Comparison of ENCODE assay signal across 14 cellular contexts in genomic region chr11:64842366-64842759, GRCh38. TPM values are rescaled to one million over a fixed set of nuclear protein-coding genes. Genes with fewer than 3 reads are reported as not detected.
A peak's percentile ranks its signal among the peaks of the same experiment; 100 is the strongest.
DNase-seq lines count a peak whose midpoint lies in the region; ATAC-seq and TF ChIP-seq lines count a peak whose summit lies in the region.
"Had no signal": no experiment of that assay in that cellular context is flagged by ENCODE, and none has a peak within 500 bp of the region (broad histone marks: within the 10 kb centered on the region; RNA-seq: fewer than 3 reads in every experiment).

No MANE protein-coding gene starts in this region.

- H3K27me3 ChIP-seq in Peyer's patch: no peaks in the 10 kb centered on the region
- H3K27me3 ChIP-seq in hepatocyte: no peaks in the 10 kb centered on the region
- H3K27me3 ChIP-seq in skeletal muscle tissue (ENCODE audit: control insufficient read depth in 3 of 3, insufficient read depth in 3 of 3, low read length in 3 of 3): peaks cover 0 to 3% (median 0%) of the 10 kb centered on the region in 3 donors

- H3K4me1 ChIP-seq in Peyer's patch: peaks cover 0 to 24% (median 4%) of the 10 kb centered on the region in 4 donors
- H3K4me1 ChIP-seq in hepatocyte (ENCODE audit: insufficient read depth): peaks cover 27% of the 10 kb centered on the region
- H3K4me1 ChIP-seq in skeletal muscle tissue (ENCODE audit: control insufficient read depth in 3 of 3, insufficient read depth in 3 of 3, low read length in 3 of 3): peaks cover 2 to 6% (median 2%) of the 10 kb centered on the region in 3 donors

- no peaks in the 10 kb centered on the region for H4K20me1 ChIP-seq in hepatocyte (ENCODE audit: insufficient read depth, poor library complexity, severe bottlenecking)

- H3K9me3 ChIP-seq in Peyer's patch (no peaks in the 10 kb centered on the region), hepatocyte (ENCODE audit: low read depth) (no peaks in the 10 kb centered on the region), skeletal muscle tissue (ENCODE audit: control insufficient read depth in 3 of 3, low read length in 3 of 3) (no peaks in the 10 kb centered on the region)

- ATAC-seq in HG03097 (IDR thresholded peaks at IDR 0.05; ENCODE audit: low FRiP score, unreplicated experiment) (no peak), HG03457 (IDR thresholded peaks at IDR 0.05; ENCODE audit: unreplicated experiment) (no peak)
- ATAC-seq: activated CD4-positive, alpha-beta T cell treated with anti-CD3 and anti-CD28 coated beads for 36 hours had no signal

- H3K27ac ChIP-seq in Peyer's patch (peak overlapping the region in 3 of 4 donors; percentile 85 to 96 (median 88)), hepatocyte (peak overlapping the region; percentile 91), skeletal muscle tissue (ENCODE audit: low read depth, low read length) (no peak overlapping the region)
- H3K27ac ChIP-seq: GM23248 had no signal

- no peak for TF ChIP-seq CTCF in Peyer's patch (IDR thresholded peaks at IDR 0.05)
- TF ChIP-seq CTCF in hepatocyte (IDR thresholded peaks at IDR 0.05; ENCODE audit: poor library complexity): no peak

- 56% methylated on average over 6 of the region's 6 CpGs for WGBS in hepatocyte (ENCODE audit: low lambda C conversion rate, missing lambda C conversion rate)

- peak overlapping the region; percentile 87 for H3K4me2 ChIP-seq in hepatocyte

- TF ChIP-seq POLR2A in Peyer's patch (IDR thresholded peaks at IDR 0.05): no peak

- H2AFZ ChIP-seq in hepatocyte: no peak overlapping the region
- H2AFZ ChIP-seq: GM23248 had no signal

- H3K4me3 ChIP-seq in Peyer's patch (peak overlapping the region in 2 of 4 donors; percentile 73 to 76), hepatocyte (no peak overlapping the region), skeletal muscle tissue (ENCODE audit: low read length in 3 of 3) (no peak overlapping the region)
- H3K4me3 ChIP-seq: GM23248 had no signal

- peak overlapping the region in 2 of 3 donors; percentile 32 to 33 for H3K9ac ChIP-seq in skeletal muscle tissue (ENCODE audit: low read depth in 1 of 3, low read length in 3 of 3)
- H3K9ac ChIP-seq: GM23248 had no signal

- no peaks in the 10 kb centered on the region for H3K9me2 ChIP-seq in hepatocyte (replicated peaks; ENCODE audit: insufficient read depth)

- H3K36me3 ChIP-seq in Peyer's patch (peaks cover 0 to 27% (median 0%) of the 10 kb centered on the region in 3 donors), hepatocyte (replicated peaks; ENCODE audit: insufficient read depth, low read depth) (no peaks in the 10 kb centered on the region), skeletal muscle tissue (ENCODE audit: control insufficient read depth in 3 of 3, insufficient read depth in 3 of 3, low read length in 3 of 3) (no peaks in the 10 kb centered on the region)

- peak; percentile 24 for DNase-seq in ELR (ENCODE audit: low read depth)
- no peak for DNase-seq in Peyer's patch
- DNase-seq in hepatocyte (ENCODE audit: low spot score): no peak
- no peak for DNase-seq in NCI-H2081 (lab: John Stamatoyannopoulos, UW)
- DNase-seq in activated CD4-positive, CD25-positive, alpha-beta regulatory T cell treated with anti-CD3 and anti-CD28 coated beads, Interleukin-2, amount 50 U/mL, for 72 hours: no peak
- DNase-seq: activated CD4-positive, alpha-beta T cell treated with anti-CD3 and anti-CD28 coated beads for 36 hours; activated T-cell treated with anti-CD3 and anti-CD28 coated beads, Interleukin-2, amount 50 U/mL, for 24 hours; amygdala; GM23248; retina; stimulated activated CD4-positive, alpha-beta T cell treated with anti-CD3 and anti-CD28 coated beads, Interleukin-2, amount 100 ng/mL, for 48 hours had no signal

- H3K79me2 ChIP-seq in hepatocyte: peaks cover 15% of the 10 kb centered on the region

RNA-seq across cellular contexts. Expression of gene CDC42BPG, which starts 2.1 kb away (rescaled TPM):
- total RNA-seq in Peyer's patch (10 to 100 TPM; 25.6 to 78.6 (median 52.1) TPM), hepatocyte (6.5 and 8.4 TPM in 2 replicates), skeletal muscle tissue (under 0.01 TPM)
- 3.1 and 5.5 TPM in 2 replicates for polyA plus RNA-seq in hepatocyte
- total RNA-seq: GM23248 had no signal
- polyA plus RNA-seq: GM23248 had no signal

RNA-seq across cellular contexts. Expression of gene MEN1, which starts 32.0 kb away (rescaled TPM):
- total RNA-seq in Peyer's patch (10 to 100 TPM; 20.3 to 47.0 (median 31.9) TPM), hepatocyte (14.1 and 18.6 TPM in 2 replicates), skeletal muscle tissue (7.3 TPM)
- 49.1 and 49.9 TPM in 2 replicates for polyA plus RNA-seq in hepatocyte

RNA-seq across cellular contexts. Expression of gene EHD1, which starts 36.1 kb away (rescaled TPM):
- total RNA-seq in Peyer's patch (100 to 1,000 TPM in 2 of 4 donors, 10 to 100 TPM in 2; 56.2 to 185 (median 98.6) TPM), hepatocyte (44.8 and 52.4 TPM in 2 replicates), skeletal muscle tissue (28.2 TPM)
- 66.6 and 69.5 TPM in 2 replicates for polyA plus RNA-seq in hepatocyte

RNA-seq across cellular contexts. Expression of gene MAP4K2, which starts 39.3 kb away (rescaled TPM):
- 10 to 100 TPM in 3 of 4 donors, 1 to 10 TPM in 1; 3.3 to 34.7 (median 20.3) TPM for total RNA-seq in Peyer's patch
- 7.8 and 23.5 TPM in 2 replicates for total RNA-seq in hepatocyte
- polyA plus RNA-seq in hepatocyte: 9.0 and 13.2 TPM in 2 replicates
- total RNA-seq in skeletal muscle tissue: 2.6 TPM
